15 cellular contexts compared by ENCODE assay signal in the genomic region with DNA sequence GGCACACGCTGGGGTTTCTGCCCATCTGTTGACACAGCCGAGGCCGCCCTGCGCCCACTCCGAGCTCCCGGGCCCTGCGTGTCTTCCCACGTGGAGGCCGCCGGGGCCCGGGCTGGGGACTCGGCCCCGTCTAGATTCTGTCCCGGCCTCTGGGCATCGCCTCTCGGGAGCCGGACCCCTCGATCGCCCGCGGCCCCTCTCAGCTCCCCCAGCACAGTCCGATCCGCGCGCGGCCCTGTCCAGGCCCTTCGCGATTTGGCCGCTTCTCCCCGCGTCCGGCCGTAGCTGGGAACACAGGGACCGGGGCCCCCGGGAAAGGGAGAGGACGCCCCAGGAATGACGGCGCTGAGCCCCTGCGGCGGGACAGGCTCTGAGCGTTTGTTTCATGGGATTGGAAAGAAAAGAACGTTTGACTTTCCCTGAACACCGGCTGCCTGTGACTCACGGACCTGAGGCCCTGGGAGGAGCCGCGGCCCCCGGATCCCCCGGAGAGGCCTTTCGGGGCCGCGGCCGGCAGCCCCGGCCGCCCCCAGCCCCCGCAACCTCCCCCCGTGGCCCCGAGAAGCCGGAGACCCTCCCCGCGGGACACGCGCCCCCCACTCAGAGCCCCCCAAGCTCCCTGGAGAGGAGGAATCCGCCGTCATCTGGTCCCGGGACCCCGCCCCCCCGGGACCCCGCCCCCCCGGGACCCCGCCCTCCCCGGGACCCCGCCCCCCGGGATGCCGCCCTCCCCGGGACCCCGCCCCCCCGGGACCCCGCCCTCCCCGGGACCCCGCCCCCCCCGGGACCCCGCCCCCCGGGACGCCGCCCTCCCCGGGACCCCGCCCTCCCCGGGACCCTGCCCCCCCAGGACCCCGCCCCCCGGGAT.
DNase-seq lines count a peak whose midpoint lies in the region; ATAC-seq and TF ChIP-seq lines count a peak whose summit lies in the region.
"Had no signal": no experiment of that assay in that cellular context is flagged by ENCODE, and none has a peak within 500 bp of the region (broad histone marks: within the 10 kb centered on the region; RNA-seq: fewer than 3 reads in every experiment).

No MANE protein-coding gene starts in this region.

- H3K9me3 Mint-ChIP-seq in stimulated activated naive B cell treated with anti-CD40 and anti-IgM and Interleukin-4, amounts not matched to agents 10 μg/mL and 1 μg/mL and 100 μg/mL, for 72 hours: no peaks in the 10 kb centered on the region
- H3K9me3 Mint-ChIP-seq: effector memory CD8-positive, alpha-beta T cell had no signal

- H3K27me3 Mint-ChIP-seq in stimulated activated naive B cell treated with anti-CD40 and anti-IgM and Interleukin-4, amounts not matched to agents 10 μg/mL and 1 μg/mL and 100 μg/mL, for 72 hours: no peaks in the 10 kb centered on the region

- peak overlapping the region; percentile 20; the same call in 1 of the 2 replicates for H3K4me3 ChIP-seq in H7 (ENCODE audit: insufficient read depth, low read depth, low read length)
- H3K4me3 ChIP-seq in coronary artery: peak overlapping the region; percentile 52
- H3K4me3 ChIP-seq in iPS-20b (ENCODE audit: low read length): peak overlapping the region; percentile 46; the same call in 1 of the 2 replicates
- no peak overlapping the region for H3K4me3 ChIP-seq in HAP-1
- H3K4me3 ChIP-seq: mucosa of descending colon had no signal

- H3K36me3 Mint-ChIP-seq in stimulated activated naive B cell treated with anti-CD40 and anti-IgM and Interleukin-4, amounts not matched to agents 10 μg/mL and 1 μg/mL and 100 μg/mL, for 72 hours: no peaks in the 10 kb centered on the region

- no peak for TF ChIP-seq CTCF in coronary artery (IDR thresholded peaks at IDR 0.05)

- peak overlapping the region; percentile 59 to 71 for H3K4me3 Mint-ChIP-seq in stimulated activated naive B cell treated with anti-CD40 and anti-IgM and Interleukin-4, amounts not matched to agents 10 μg/mL and 1 μg/mL and 100 μg/mL, for 72 hours
- H3K4me3 Mint-ChIP-seq: effector memory CD8-positive, alpha-beta T cell had no signal

- H3K27ac ChIP-seq in coronary artery: peak overlapping the region in 1 of 2 donors; percentile 62
- no peak overlapping the region for H3K27ac ChIP-seq in iPS-20b (ENCODE audit: low read length)
- H3K27ac ChIP-seq: uterus had no signal

- H3K4me1 ChIP-seq in iPS-20b (ENCODE audit: insufficient read depth, low read length) (no peaks in the 10 kb centered on the region; the same call in 1 of the 2 replicates), HAP-1 (no peaks in the 10 kb centered on the region)
- H3K4me1 ChIP-seq: uterus had no signal

- H3K9me3 ChIP-seq in iPS-20b (ENCODE audit: insufficient read depth, low read depth, low read length): peaks cover 3% of the 10 kb centered on the region
- H3K9me3 ChIP-seq in HAP-1: no peaks in the 10 kb centered on the region
- H3K9me3 ChIP-seq: mucosa of descending colon, uterus had no signal

- no peak overlapping the region for H3K27ac Mint-ChIP-seq in stimulated activated naive B cell treated with anti-CD40 and anti-IgM and Interleukin-4, amounts not matched to agents 10 μg/mL and 1 μg/mL and 100 μg/mL, for 72 hours
- H3K27ac Mint-ChIP-seq: effector memory CD8-positive, alpha-beta T cell had no signal

- in situ Hi-C loops in HAP-1 (cut with MboI; ENCODE audit: low sequenced_read_pairs): no loop called here

- no peaks in the 10 kb centered on the region for H3K27me3 ChIP-seq in H7 (ENCODE audit: control insufficient read depth, insufficient read depth, low read length)
- no peaks in the 10 kb centered on the region; the same call in 1 of the 2 replicates for H3K27me3 ChIP-seq in iPS-20b (ENCODE audit: insufficient read depth, low read length)
- H3K27me3 ChIP-seq in HAP-1 (ENCODE audit: low read depth): no peaks in the 10 kb centered on the region

- no peak for DNase-seq in H7
- DNase-seq in coronary artery (ENCODE audit: low spot score): no peak
- no peak for DNase-seq in stimulated activated naive B cell treated with anti-CD40 and anti-IgM and Interleukin-4, amounts not matched to agents 10 μg/mL and 1 μg/mL and 100 μg/mL, for 72 hours
- no peak for DNase-seq in SKM-1 treated with dmso at 0.1 percent for 144 hours (lab: John Stamatoyannopoulos, UW; ENCODE audit: unreplicated experiment)
- DNase-seq in HAP-1 (ENCODE audit: low spot score in 2 of 2): no peak
- DNase-seq in activated CD8-positive, alpha-beta memory T cell treated with anti-CD3 and anti-CD28 coated beads for 24 hours: no peak
- DNase-seq: DMS79 treated with DMSO at 0.1 percent for 48 hours; effector memory CD8-positive, alpha-beta T cell; NCI-H510A; stimulated activated CD4-positive, alpha-beta T cell treated with anti-CD3 and anti-CD28 coated beads, Interleukin-2, amount 100 ng/mL, for 24 hours; SW 1271 had no signal

- H3K9ac ChIP-seq in iPS-20b (ENCODE audit: low read depth, low read length): no peak overlapping the region

- ATAC-seq in stimulated activated naive B cell treated with anti-CD40 and anti-IgM and Interleukin-4, amounts not matched to agents 10 μg/mL and 1 μg/mL and 100 μg/mL, for 72 hours (replicated peaks): peak in 1 of 2 donors; percentile 39
- ATAC-seq in HG03175 (IDR thresholded peaks at IDR 0.05; ENCODE audit: unreplicated experiment): no peak
- ATAC-seq: effector memory CD8-positive, alpha-beta T cell; mucosa of descending colon had no signal

- peaks cover 0 to 5% of the 10 kb centered on the region in 2 donors for H3K4me1 Mint-ChIP-seq in stimulated activated naive B cell treated with anti-CD40 and anti-IgM and Interleukin-4, amounts not matched to agents 10 μg/mL and 1 μg/mL and 100 μg/mL, for 72 hours

- H3K36me3 ChIP-seq in H7 (replicated peaks; ENCODE audit: control insufficient read depth, insufficient read depth, low read length) (no peaks in the 10 kb centered on the region), iPS-20b (ENCODE audit: insufficient read depth, low read depth, low read length) (no peaks in the 10 kb centered on the region), HAP-1 (replicated peaks) (no peaks in the 10 kb centered on the region)
- H3K36me3 ChIP-seq: uterus had no signal
